Comparison of ENCODE assay signal across 8 cellular contexts in genomic region chr5:98796197-98796972, GRCh38. TPM values are rescaled to one million over a fixed set of nuclear protein-coding genes. Genes with fewer than 3 reads are reported as not detected.
A peak's percentile ranks its signal among the peaks of the same experiment; 100 is the strongest.
DNase-seq lines count a peak whose midpoint lies in the region; ATAC-seq and TF ChIP-seq lines count a peak whose summit lies in the region.

No MANE protein-coding gene starts in this region.

- TF ChIP-seq POLR2A in spleen (IDR thresholded peaks at IDR 0.05), result no peak

- 9% methylated on average over 7 of the region's 7 CpGs for WGBS in right cardiac atrium
- WGBS in spleen, 5 donors, result 11 to 16% (median 12%) methylated on average over 7 of the region's 7 CpGs

- H3F3A ChIP-seq in PC-9 (ENCODE audit: insufficient read depth, low read depth), result peaks cover 9% of the 10 kb centered on the region; the same call in 1 of the 2 replicates

- intact Hi-C loops in Calu3 (cut with micrococcal nuclease; ENCODE audit: unreplicated experiment), result loop anchor here (2.0 kb wide), 1 partner anchor 26 kb away; no protein-coding TSS in a partner anchor
- intact Hi-C loops in PC-9 (cut with micrococcal nuclease; ENCODE audit: unreplicated experiment), result loop anchor here (2.0 kb wide), 1 partner anchor 26 kb away; no protein-coding TSS in a partner anchor
- intact Hi-C loops in right cardiac atrium (cut with DNase I), result no loop called here
- intact Hi-C loops in spleen (cut with DNase I; ENCODE audit: low total_unique reads), result no loop called here
- intact Hi-C loops in activated T-helper 2 cell treated with anti-CD3 and anti-CD28 coated beads, Interferon-gamma antibody, Interleukin-2, Interleukin-4, amounts not matched to agents 10 μg/mL and 5 μg/mL and 100 μg/mL, durations not matched to agents 14 hours and 24 hours and 36 hours (cut with micrococcal nuclease), result loop anchor here (1.0 to 2.0 kb wide), 2 partner anchors 25 to 1566 kb away; no protein-coding TSS in a partner anchor

- POLR2A ChIA-PET in PC-9 (lab: Charles Lee; ENCODE audit: unreplicated experiment), result no interaction called here

- ATAC-seq in GM19023 (IDR thresholded peaks at IDR 0.05; ENCODE audit: unreplicated experiment), result peak; percentile 83
- peak; percentile 89 for ATAC-seq in HG03175 (IDR thresholded peaks at IDR 0.05; ENCODE audit: unreplicated experiment)
- ATAC-seq in right cardiac atrium, result peak; percentile 48 to 67

- H3K4me3 Mint-ChIP-seq in Calu3 (ENCODE audit: low read depth, unreplicated experiment), result no peak overlapping the region
- H3K4me3 Mint-ChIP-seq in activated T-helper 2 cell treated with anti-CD3 and anti-CD28 coated beads, Interferon-gamma antibody, Interleukin-2, Interleukin-4, amounts not matched to agents 10 μg/mL and 5 μg/mL and 100 μg/mL, durations not matched to agents 14 hours and 24 hours and 36 hours (ENCODE audit: low read depth), result no peak overlapping the region

- H3K27ac ChIP-seq in PC-9 (no peak overlapping the region), right cardiac atrium (ENCODE audit: low read length) (no peak overlapping the region), spleen (no peak overlapping the region)

- H3K4me2 ChIP-seq in PC-9, result no peak overlapping the region

- no peaks in the 10 kb centered on the region for H3K27me3 ChIP-seq in PC-9 (ENCODE audit: insufficient read depth, low read depth)
- H3K27me3 ChIP-seq in right cardiac atrium (ENCODE audit: control insufficient read depth, insufficient read depth), result no peaks in the 10 kb centered on the region
- H3K27me3 ChIP-seq in spleen (replicated peaks in 1 of 7), result no peaks in the 10 kb centered on the region

- H3K36me3 Mint-ChIP-seq in Calu3 (ENCODE audit: insufficient read depth, unreplicated experiment), result peaks cover 4% of the 10 kb centered on the region
- no peaks in the 10 kb centered on the region for H3K36me3 Mint-ChIP-seq in activated T-helper 2 cell treated with anti-CD3 and anti-CD28 coated beads, Interferon-gamma antibody, Interleukin-2, Interleukin-4, amounts not matched to agents 10 μg/mL and 5 μg/mL and 100 μg/mL, durations not matched to agents 14 hours and 24 hours and 36 hours (ENCODE audit: low read depth)

- no peaks in the 10 kb centered on the region for H3K27me3 Mint-ChIP-seq in Calu3 (ENCODE audit: unreplicated experiment)
- peaks cover 6% of the 10 kb centered on the region for H3K27me3 Mint-ChIP-seq in activated T-helper 2 cell treated with anti-CD3 and anti-CD28 coated beads, Interferon-gamma antibody, Interleukin-2, Interleukin-4, amounts not matched to agents 10 μg/mL and 5 μg/mL and 100 μg/mL, durations not matched to agents 14 hours and 24 hours and 36 hours (ENCODE audit: low read depth)

- peak; percentile 81 for TF ChIP-seq CTCF in Calu3 (IDR thresholded peaks at IDR 0.05; ENCODE audit: unreplicated experiment)
- peak; percentile 86 for TF ChIP-seq CTCF in PC-9 (conservative IDR thresholded peaks at IDR 0.05)
- TF ChIP-seq CTCF in spleen (IDR thresholded peaks at IDR 0.05 in 8 of 11, conservative IDR thresholded peaks at IDR 0.05 in 3 of 11), result peak; percentile 39 to 80 (median 68)

- peaks cover 7% of the 10 kb centered on the region for H3K4me1 Mint-ChIP-seq in Calu3 (ENCODE audit: low read depth, unreplicated experiment)
- H3K4me1 Mint-ChIP-seq in activated T-helper 2 cell treated with anti-CD3 and anti-CD28 coated beads, Interferon-gamma antibody, Interleukin-2, Interleukin-4, amounts not matched to agents 10 μg/mL and 5 μg/mL and 100 μg/mL, durations not matched to agents 14 hours and 24 hours and 36 hours (ENCODE audit: low read depth), result no peaks in the 10 kb centered on the region

- no peaks in the 10 kb centered on the region for H3K9me3 Mint-ChIP-seq in Calu3 (ENCODE audit: low read depth, unreplicated experiment)
- H3K9me3 Mint-ChIP-seq in activated T-helper 2 cell treated with anti-CD3 and anti-CD28 coated beads, Interferon-gamma antibody, Interleukin-2, Interleukin-4, amounts not matched to agents 10 μg/mL and 5 μg/mL and 100 μg/mL, durations not matched to agents 14 hours and 24 hours and 36 hours, result no peaks in the 10 kb centered on the region

- H3K4me1 ChIP-seq in PC-9 (replicated peaks; ENCODE audit: insufficient read depth), result 0 out of 2 replicates have a peak, but pooled peaks cover 3% of the 10 kb centered on the region
- no peaks in the 10 kb centered on the region for H3K4me1 ChIP-seq in right cardiac atrium (ENCODE audit: control insufficient read depth, insufficient read depth, low read length)
- peaks cover 0 to 4% (median 0%) of the 10 kb centered on the region in 6 donors for H3K4me1 ChIP-seq in spleen

- no peaks in the 10 kb centered on the region; the same call in 1 of the 2 replicates for H3K79me2 ChIP-seq in PC-9 (ENCODE audit: low read depth)

- H2AFZ ChIP-seq in PC-9, result no peak overlapping the region

- DNase-seq in Calu3 (peak; percentile 70), PC-9 (peak; percentile 49 to 62), right cardiac atrium (no peak), spleen (no peak)
- DNase-seq in activated naive CD8-positive, alpha-beta T cell treated with anti-CD3 and anti-CD28 coated beads, Interleukin-2, amount 50 U/mL, for 16 hours (ENCODE audit: low read depth, low spot score), result peak; percentile 11
- DNase-seq in activated T-helper 2 cell treated with anti-CD3 and anti-CD28 coated beads, Interferon-gamma antibody, Interleukin-2, Interleukin-4, amounts not matched to agents 10 μg/mL and 5 μg/mL and 100 μg/mL, durations not matched to agents 14 hours and 24 hours and 36 hours (ENCODE audit: low spot score), result no peak

- BruUV-seq in Calu3 (replicated peaks; lab: Mats Ljungman, UMichigan) (no TSS peak), PC-9 (replicated peaks; lab: Mats Ljungman, UMichigan) (no TSS peak)

- H3K9me2 ChIP-seq in PC-9 (ENCODE audit: insufficient read depth), result no peaks in the 10 kb centered on the region

- H3K4me3 ChIP-seq in PC-9, result no peak overlapping the region
- H3K4me3 ChIP-seq in right cardiac atrium (ENCODE audit: low read length), result no peak overlapping the region
- H3K4me3 ChIP-seq in spleen, result no peak overlapping the region

- H3K9me3 ChIP-seq in PC-9 (ENCODE audit: insufficient read depth, low read depth) (no peaks in the 10 kb centered on the region), right cardiac atrium (ENCODE audit: control insufficient read depth, low read length) (no peaks in the 10 kb centered on the region), spleen (no peaks in the 10 kb centered on the region)

- no peaks in the 10 kb centered on the region for H4K20me1 ChIP-seq in PC-9 (ENCODE audit: insufficient read depth)

- no peak overlapping the region for H3K27ac Mint-ChIP-seq in Calu3 (ENCODE audit: unreplicated experiment)
- no peak overlapping the region for H3K27ac Mint-ChIP-seq in activated T-helper 2 cell treated with anti-CD3 and anti-CD28 coated beads, Interferon-gamma antibody, Interleukin-2, Interleukin-4, amounts not matched to agents 10 μg/mL and 5 μg/mL and 100 μg/mL, durations not matched to agents 14 hours and 24 hours and 36 hours

- H3K36me3 ChIP-seq in PC-9 (ENCODE audit: low read depth) (no peaks in the 10 kb centered on the region), spleen (peaks cover 0 to 18% (median 8%) of the 10 kb centered on the region in 6 donors)

- CTCF ChIA-PET in Calu3 (lab: Charles Lee), result interaction anchor here (0.6 to 2.0 kb wide), 12 partner anchors 9 to 1262 kb away, joined by 3 to 11 read pairs (median 4); no protein-coding TSS in a partner anchor
- CTCF ChIA-PET in PC-9 (lab: Charles Lee), result interaction anchor here (0.6 to 1.3 kb wide), 6 partner anchors 24 to 1915 kb away, joined by 3 to 14 read pairs (median 6); no protein-coding TSS in a partner anchor

RNA-seq across cellular contexts. Expression of gene RGMB, which starts 22.9 kb away (rescaled TPM):
- 34.5 and 35.8 TPM in 2 replicates for total RNA-seq in Calu3 (2022)
- total RNA-seq in PC-9 (2021), result 14.2 and 14.6 TPM in 2 replicates
- 10 to 100 TPM; 15.6 to 17.7 (median 16.7) TPM for total RNA-seq in right cardiac atrium
- polyA plus RNA-seq in right cardiac atrium, result 6.5 TPM
- 10 to 100 TPM; 12.0 to 22.9 (median 16.0) TPM for total RNA-seq in spleen
- 1 to 10 TPM; 2.1 to 3.8 (median 2.9) TPM for polyA plus RNA-seq in spleen
- 0.18 and 0.39 TPM in 2 replicates for total RNA-seq in activated T-helper 2 cell treated with anti-CD3 and anti-CD28 coated beads, Interferon-gamma antibody, Interleukin-2, Interleukin-4, amounts not matched to agents 10 μg/mL and 5 μg/mL and 100 μg/mL, durations not matched to agents 14 hours and 24 hours and 36 hours

Comparison
In these comparisons a context has a peak if more than half of its experiments do, and no peak if none do; other contexts are left out.
1. DNase-seq: peak in Calu3 (single experiment), PC-9 (2 of 2) and activated naive CD8-positive, alpha-beta T cell treated with anti-CD3 and anti-CD28 coated beads, Interleukin-2, amount 50 U/mL, for 16 hours (single experiment); none in right cardiac atrium (0 of 3), spleen (single experiment) and activated T-helper 2 cell treated with anti-CD3 and anti-CD28 coated beads, Interferon-gamma antibody, Interleukin-2, Interleukin-4, amounts not matched to agents 10 μg/mL and 5 μg/mL and 100 μg/mL, durations not matched to agents 14 hours and 24 hours and 36 hours (single experiment).
2. intact Hi-C loops: an anchor here in Calu3 (2.0 kb wide), PC-9 (2.0 kb wide) and activated T-helper 2 cell treated with anti-CD3 and anti-CD28 coated beads, Interferon-gamma antibody, Interleukin-2, Interleukin-4, amounts not matched to agents 10 μg/mL and 5 μg/mL and 100 μg/mL, durations not matched to agents 14 hours and 24 hours and 36 hours (1.0 to 2.0 kb wide); none called in right cardiac atrium and spleen.
3. Peak in every context shown above with its lines, with median percentiles within 50 percentile points of each other: CTCF ChIP-seq and ATAC-seq.